Comparison of ENCODE assay signal across 1 cellular context in the genomic region with DNA sequence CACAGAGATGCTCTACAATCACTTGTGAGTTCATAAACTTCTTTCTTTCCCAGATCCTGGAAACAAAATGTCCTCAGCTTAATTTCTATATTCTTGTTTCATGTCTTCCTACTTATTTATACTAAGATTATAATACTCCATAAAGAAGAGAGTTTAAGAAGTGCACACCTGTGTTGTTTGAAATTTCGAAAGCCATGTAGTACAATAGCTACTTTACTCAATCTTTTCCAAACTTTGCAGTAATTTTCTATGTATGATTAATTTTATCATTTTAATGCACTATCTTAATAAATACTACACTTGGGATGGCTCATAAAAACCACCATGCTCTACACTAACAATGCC.
TF ChIP-seq lines count a peak whose summit lies in the region.

No MANE protein-coding gene starts in this region.

TF ChIP-seq in endothelial cell of umbilical vein, 7 proteins besides CTCF, POLR2A, EP300 and RAD21:
- TF ChIP-seq MAX (IDR thresholded peaks at IDR 0.05; ENCODE audit: insufficient read depth, insufficient read length) = no peak
- no peak for TF ChIP-seq JUN (IDR thresholded peaks at IDR 0.05; ENCODE audit: borderline replicate concordance, insufficient read depth, insufficient read length, low read depth)
- TF ChIP-seq EZH2 (IDR thresholded peaks at IDR 0.05; ENCODE audit: borderline replicate concordance, low read depth, low read length, severe bottlenecking) = no peak
- TF ChIP-seq POLR2AphosphoS5 (IDR thresholded peaks at IDR 0.05; ENCODE audit: insufficient read depth, low read depth, low read length) = no peak
- TF ChIP-seq FOS (IDR thresholded peaks at IDR 0.05; ENCODE audit: borderline replicate concordance, insufficient read depth, low read length) = no peak
- no peak for TF ChIP-seq GATA2 (IDR thresholded peaks at IDR 0.05; ENCODE audit: insufficient read depth, insufficient read length, low read depth, low read length)
- no peak for TF ChIP-seq MYC (IDR thresholded peaks at IDR 0.05; ENCODE audit: low read depth, low read length)
